ENCODE assay signal across 1 cellular context in genomic region chr11:45848654-45849081, GRCh38.
A peak's percentile ranks its signal among the peaks of the same experiment; 100 is the strongest.
TF ChIP-seq lines count a peak whose summit lies in the region.

No MANE protein-coding gene starts in this region.

TF ChIP-seq in HepG2, 621 proteins besides CTCF, POLR2A, EP300 and RAD21 (continued from another document and continues in another):
- no peak for TF ChIP-seq CENPT (CRISPR knock-in tag; IDR thresholded peaks at IDR 0.05; ENCODE audit: low read depth)
- TF ChIP-seq TCF7 (IDR thresholded peaks at IDR 0.05; ENCODE audit: low read depth) = no peak
- no peak for TF ChIP-seq KLF9 (CRISPR knock-in tag; IDR thresholded peaks at IDR 0.05; ENCODE audit: low read depth)
- TF ChIP-seq ZNF703 (CRISPR knock-in tag; IDR thresholded peaks at IDR 0.05; ENCODE audit: borderline replicate concordance) = no peak
- no peak for TF ChIP-seq FOXP1 (IDR thresholded peaks at IDR 0.05)
- peak; percentile 47 for TF ChIP-seq FOXP1 (CRISPR knock-in tag; IDR thresholded peaks at IDR 0.05)
- no peak for TF ChIP-seq SMAD1 (CRISPR knock-in tag; IDR thresholded peaks at IDR 0.05; ENCODE audit: borderline replicate concordance, low read depth)
- peak; percentile 62 for TF ChIP-seq HHEX (CRISPR knock-in tag; IDR thresholded peaks at IDR 0.05)
- TF ChIP-seq ZNF615 (CRISPR knock-in tag; IDR thresholded peaks at IDR 0.05; ENCODE audit: borderline replicate concordance) = no peak
- TF ChIP-seq PHF8 (CRISPR knock-in tag; IDR thresholded peaks at IDR 0.05) = no peak
- no peak for TF ChIP-seq ZHX1 (CRISPR knock-in tag; IDR thresholded peaks at IDR 0.05; ENCODE audit: low read depth)
- TF ChIP-seq, protein P1, sequence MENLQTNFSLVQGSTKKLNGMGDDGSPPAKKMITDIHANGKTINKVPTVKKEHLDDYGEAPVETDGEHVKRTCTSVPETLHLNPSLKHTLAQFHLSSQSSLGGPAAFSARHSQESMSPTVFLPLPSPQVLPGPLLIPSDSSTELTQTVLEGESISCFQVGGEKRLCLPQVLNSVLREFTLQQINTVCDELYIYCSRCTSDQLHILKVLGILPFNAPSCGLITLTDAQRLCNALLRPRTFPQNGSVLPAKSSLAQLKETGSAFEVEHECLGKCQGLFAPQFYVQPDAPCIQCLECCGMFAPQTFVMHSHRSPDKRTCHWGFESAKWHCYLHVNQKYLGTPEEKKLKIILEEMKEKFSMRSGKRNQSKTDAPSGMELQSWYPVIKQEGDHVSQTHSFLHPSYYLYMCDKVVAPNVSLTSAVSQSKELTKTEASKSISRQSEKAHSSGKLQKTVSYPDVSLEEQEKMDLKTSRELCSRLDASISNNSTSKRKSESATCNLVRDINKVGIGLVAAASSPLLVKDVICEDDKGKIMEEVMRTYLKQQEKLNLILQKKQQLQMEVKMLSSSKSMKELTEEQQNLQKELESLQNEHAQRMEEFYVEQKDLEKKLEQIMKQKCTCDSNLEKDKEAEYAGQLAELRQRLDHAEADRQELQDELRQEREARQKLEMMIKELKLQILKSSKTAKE (CRISPR knock-in tag; IDR thresholded peaks at IDR 0.05; ENCODE audit: borderline replicate concordance) = no peak
- no peak for TF ChIP-seq WIZ (CRISPR knock-in tag; IDR thresholded peaks at IDR 0.05)
- TF ChIP-seq ZNF12 (CRISPR knock-in tag; IDR thresholded peaks at IDR 0.05) = no peak
- TF ChIP-seq, protein P2, sequence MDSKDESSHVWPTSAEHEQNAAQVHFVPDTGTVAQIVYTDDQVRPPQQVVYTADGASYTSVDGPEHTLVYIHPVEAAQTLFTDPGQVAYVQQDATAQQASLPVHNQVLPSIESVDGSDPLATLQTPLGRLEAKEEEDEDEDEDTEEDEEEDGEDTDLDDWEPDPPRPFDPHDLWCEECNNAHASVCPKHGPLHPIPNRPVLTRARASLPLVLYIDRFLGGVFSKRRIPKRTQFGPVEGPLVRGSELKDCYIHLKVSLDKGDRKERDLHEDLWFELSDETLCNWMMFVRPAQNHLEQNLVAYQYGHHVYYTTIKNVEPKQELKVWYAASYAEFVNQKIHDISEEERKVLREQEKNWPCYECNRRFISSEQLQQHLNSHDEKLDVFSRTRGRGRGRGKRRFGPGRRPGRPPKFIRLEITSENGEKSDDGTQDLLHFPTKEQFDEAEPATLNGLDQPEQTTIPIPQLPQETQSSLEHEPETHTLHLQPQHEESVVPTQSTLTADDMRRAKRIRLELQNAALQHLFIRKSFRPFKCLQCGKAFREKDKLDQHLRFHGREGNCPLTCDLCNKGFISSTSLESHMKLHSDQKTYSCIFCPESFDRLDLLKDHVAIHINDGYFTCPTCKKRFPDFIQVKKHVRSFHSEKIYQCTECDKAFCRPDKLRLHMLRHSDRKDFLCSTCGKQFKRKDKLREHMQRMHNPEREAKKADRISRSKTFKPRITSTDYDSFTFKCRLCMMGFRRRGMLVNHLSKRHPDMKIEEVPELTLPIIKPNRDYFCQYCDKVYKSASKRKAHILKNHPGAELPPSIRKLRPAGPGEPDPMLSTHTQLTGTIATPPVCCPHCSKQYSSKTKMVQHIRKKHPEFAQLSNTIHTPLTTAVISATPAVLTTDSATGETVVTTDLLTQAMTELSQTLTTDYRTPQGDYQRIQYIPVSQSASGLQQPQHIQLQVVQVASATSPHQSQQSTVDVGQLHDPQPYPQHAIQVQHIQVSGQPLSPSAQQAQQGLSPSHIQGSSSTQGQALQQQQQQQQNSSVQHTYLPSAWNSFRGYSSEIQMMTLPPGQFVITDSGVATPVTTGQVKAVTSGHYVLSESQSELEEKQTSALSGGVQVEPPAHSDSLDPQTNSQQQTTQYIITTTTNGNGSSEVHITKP (CRISPR knock-in tag; IDR thresholded peaks at IDR 0.05; ENCODE audit: low read depth) = no peak
- no peak for TF ChIP-seq ZFAT (CRISPR knock-in tag; conservative IDR thresholded peaks at IDR 0.05)
- peak; percentile 27; the same call in 1 of the 2 replicates for TF ChIP-seq THAP11 (CRISPR knock-in tag; IDR thresholded peaks at IDR 0.05)
- no peak for TF ChIP-seq ZNF891 (CRISPR knock-in tag; IDR thresholded peaks at IDR 0.05)
- TF ChIP-seq, protein P3, sequence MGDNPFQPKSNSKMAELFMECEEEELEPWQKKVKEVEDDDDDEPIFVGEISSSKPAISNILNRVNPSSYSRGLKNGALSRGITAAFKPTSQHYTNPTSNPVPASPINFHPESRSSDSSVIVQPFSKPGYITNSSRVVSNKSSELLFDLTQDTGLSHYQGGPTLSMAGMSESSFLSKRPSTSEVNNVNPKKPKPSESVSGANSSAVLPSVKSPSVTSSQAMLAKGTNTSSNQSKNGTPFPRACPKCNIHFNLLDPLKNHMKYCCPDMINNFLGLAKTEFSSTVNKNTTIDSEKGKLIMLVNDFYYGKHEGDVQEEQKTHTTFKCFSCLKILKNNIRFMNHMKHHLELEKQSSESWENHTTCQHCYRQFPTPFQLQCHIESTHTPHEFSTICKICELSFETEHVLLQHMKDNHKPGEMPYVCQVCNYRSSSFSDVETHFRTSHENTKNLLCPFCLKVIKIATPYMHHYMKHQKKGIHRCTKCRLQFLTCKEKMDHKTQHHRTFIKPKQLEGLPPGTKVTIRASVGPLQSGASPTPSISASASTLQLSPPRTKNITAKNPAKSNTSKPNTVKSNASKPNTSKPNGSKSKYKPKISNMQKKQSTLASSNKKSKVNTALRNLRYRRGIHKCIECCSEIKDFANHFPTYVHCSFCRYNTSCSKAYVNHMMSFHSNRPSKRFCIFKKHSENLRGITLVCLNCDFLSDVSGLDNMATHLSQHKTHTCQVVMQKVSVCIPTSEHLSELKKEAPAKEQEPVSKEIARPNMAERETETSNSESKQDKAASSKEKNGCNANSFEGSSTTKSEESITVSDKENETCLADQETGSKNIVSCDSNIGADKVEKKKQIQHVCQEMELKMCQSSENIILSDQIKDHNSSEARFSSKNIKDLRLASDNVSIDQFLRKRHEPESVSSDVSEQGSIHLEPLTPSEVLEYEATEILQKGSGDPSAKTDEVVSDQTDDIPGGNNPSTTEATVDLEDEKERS (CRISPR knock-in tag; IDR thresholded peaks at IDR 0.05) = no peak
- no peak for TF ChIP-seq ZNF468 (CRISPR knock-in tag; IDR thresholded peaks at IDR 0.05)
- TF ChIP-seq SNAPC2 (CRISPR knock-in tag; IDR thresholded peaks at IDR 0.05) = no peak
- no peak for TF ChIP-seq ZBTB3 (CRISPR knock-in tag; IDR thresholded peaks at IDR 0.05; ENCODE audit: borderline replicate concordance, low read depth)
- TF ChIP-seq, protein P4, sequence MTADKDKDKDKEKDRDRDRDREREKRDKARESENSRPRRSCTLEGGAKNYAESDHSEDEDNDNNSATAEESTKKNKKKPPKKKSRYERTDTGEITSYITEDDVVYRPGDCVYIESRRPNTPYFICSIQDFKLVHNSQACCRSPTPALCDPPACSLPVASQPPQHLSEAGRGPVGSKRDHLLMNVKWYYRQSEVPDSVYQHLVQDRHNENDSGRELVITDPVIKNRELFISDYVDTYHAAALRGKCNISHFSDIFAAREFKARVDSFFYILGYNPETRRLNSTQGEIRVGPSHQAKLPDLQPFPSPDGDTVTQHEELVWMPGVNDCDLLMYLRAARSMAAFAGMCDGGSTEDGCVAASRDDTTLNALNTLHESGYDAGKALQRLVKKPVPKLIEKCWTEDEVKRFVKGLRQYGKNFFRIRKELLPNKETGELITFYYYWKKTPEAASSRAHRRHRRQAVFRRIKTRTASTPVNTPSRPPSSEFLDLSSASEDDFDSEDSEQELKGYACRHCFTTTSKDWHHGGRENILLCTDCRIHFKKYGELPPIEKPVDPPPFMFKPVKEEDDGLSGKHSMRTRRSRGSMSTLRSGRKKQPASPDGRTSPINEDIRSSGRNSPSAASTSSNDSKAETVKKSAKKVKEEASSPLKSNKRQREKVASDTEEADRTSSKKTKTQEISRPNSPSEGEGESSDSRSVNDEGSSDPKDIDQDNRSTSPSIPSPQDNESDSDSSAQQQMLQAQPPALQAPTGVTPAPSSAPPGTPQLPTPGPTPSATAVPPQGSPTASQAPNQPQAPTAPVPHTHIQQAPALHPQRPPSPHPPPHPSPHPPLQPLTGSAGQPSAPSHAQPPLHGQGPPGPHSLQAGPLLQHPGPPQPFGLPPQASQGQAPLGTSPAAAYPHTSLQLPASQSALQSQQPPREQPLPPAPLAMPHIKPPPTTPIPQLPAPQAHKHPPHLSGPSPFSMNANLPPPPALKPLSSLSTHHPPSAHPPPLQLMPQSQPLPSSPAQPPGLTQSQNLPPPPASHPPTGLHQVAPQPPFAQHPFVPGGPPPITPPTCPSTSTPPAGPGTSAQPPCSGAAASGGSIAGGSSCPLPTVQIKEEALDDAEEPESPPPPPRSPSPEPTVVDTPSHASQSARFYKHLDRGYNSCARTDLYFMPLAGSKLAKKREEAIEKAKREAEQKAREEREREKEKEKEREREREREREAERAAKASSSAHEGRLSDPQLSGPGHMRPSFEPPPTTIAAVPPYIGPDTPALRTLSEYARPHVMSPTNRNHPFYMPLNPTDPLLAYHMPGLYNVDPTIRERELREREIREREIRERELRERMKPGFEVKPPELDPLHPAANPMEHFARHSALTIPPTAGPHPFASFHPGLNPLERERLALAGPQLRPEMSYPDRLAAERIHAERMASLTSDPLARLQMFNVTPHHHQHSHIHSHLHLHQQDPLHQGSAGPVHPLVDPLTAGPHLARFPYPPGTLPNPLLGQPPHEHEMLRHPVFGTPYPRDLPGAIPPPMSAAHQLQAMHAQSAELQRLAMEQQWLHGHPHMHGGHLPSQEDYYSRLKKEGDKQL (CRISPR knock-in tag; IDR thresholded peaks at IDR 0.05; ENCODE audit: low read depth) = no peak
- no peak for TF ChIP-seq ZNF142 (CRISPR knock-in tag; IDR thresholded peaks at IDR 0.05)
- TF ChIP-seq ZNF619 (CRISPR knock-in tag; IDR thresholded peaks at IDR 0.05) = no peak
